In genomic region chr12:71938728-71939385, GRCh38 we compare ENCODE assay signal across 8 cellular contexts. TPM values are rescaled to one million over a fixed set of nuclear protein-coding genes. Genes with fewer than 3 reads are reported as not detected.
DNase-seq lines count a peak whose midpoint lies in the region; ATAC-seq and TF ChIP-seq lines count a peak whose summit lies in the region.

Gene TPH2 (plus strand): TSS chr12:71938845. CDS start chr12:71938987, 142 bp downstream.

- no peaks in the 10 kb centered on the region for H3K27me3 Mint-ChIP-seq in glutamatergic neuron (ENCODE audit: unreplicated experiment)

- H3K36me3 Mint-ChIP-seq in glutamatergic neuron (ENCODE audit: unreplicated experiment): no peaks in the 10 kb centered on the region

- H3K4me3 Mint-ChIP-seq in glutamatergic neuron (ENCODE audit: unreplicated experiment): peak within 1 kb of the TSS; percentile 63

- ATAC-seq in GM18502 (IDR thresholded peaks at IDR 0.05; ENCODE audit: poor library complexity, unreplicated experiment) (peak; percentile 57), HG03280 (IDR thresholded peaks at IDR 0.05; ENCODE audit: unreplicated experiment) (peak; percentile 74)

- peak within 1 kb of the TSS; percentile 91 for H3K27ac Mint-ChIP-seq in glutamatergic neuron (ENCODE audit: unreplicated experiment)

- peaks cover 21% of the 10 kb centered on the region for H3K4me1 Mint-ChIP-seq in glutamatergic neuron (ENCODE audit: low read depth, unreplicated experiment)

- H3K4me3 ChIP-seq in retinal pigment epithelial cell (ENCODE audit: low read length): no peak within 1 kb of the TSS

- DNase-seq in A172 (ENCODE audit: low spot score): peak; percentile 69
- DNase-seq in NOMO-1 treated with DMSO at 0.1 percent for 48 hours (lab: John Stamatoyannopoulos, UW; ENCODE audit: unreplicated experiment): peak; percentile 50
- peak; percentile 60 to 67 for DNase-seq in activated T-cell treated with anti-CD3 and anti-CD28 coated beads, Interleukin-2, amount 50 U/mL, for 48 hours
- DNase-seq in glutamatergic neuron: peak; percentile 82
- DNase-seq in retinal pigment epithelial cell (ENCODE audit: low read depth): peak; percentile 29
- no peak for DNase-seq in NCI-H1694 (lab: John Stamatoyannopoulos, UW)

- H3K9me3 Mint-ChIP-seq in glutamatergic neuron (ENCODE audit: unreplicated experiment): no peaks in the 10 kb centered on the region

- peak; percentile 87 for TF ChIP-seq CTCF in glutamatergic neuron (IDR thresholded peaks at IDR 0.05; ENCODE audit: partially characterized antibody, unreplicated experiment)
- peak; percentile 83 for TF ChIP-seq CTCF in retinal pigment epithelial cell (conservative IDR thresholded peaks at IDR 0.05; ENCODE audit: low read depth, low read length)

RNA-seq across cellular contexts. Expression of gene TPH2, which starts in this region (rescaled TPM):
- total RNA-seq in A172 (2014; rRNA removed; shearing (Covaris generic)): not detected in 2 replicates
- 0.34 TPM for total RNA-seq in glutamatergic neuron (ENCODE audit: unreplicated experiment)

Comparison
In these comparisons a context has a peak if more than half of its experiments do, and no peak if none do; other contexts are left out.
1. Peak in DNase-seq in A172; RNA of the gene not detected or under 1 TPM.
2. Peak in DNase-seq in glutamatergic neuron; RNA of the gene not detected or under 1 TPM.